ENCODE assay signal across 11 cellular contexts in the genomic region with DNA sequence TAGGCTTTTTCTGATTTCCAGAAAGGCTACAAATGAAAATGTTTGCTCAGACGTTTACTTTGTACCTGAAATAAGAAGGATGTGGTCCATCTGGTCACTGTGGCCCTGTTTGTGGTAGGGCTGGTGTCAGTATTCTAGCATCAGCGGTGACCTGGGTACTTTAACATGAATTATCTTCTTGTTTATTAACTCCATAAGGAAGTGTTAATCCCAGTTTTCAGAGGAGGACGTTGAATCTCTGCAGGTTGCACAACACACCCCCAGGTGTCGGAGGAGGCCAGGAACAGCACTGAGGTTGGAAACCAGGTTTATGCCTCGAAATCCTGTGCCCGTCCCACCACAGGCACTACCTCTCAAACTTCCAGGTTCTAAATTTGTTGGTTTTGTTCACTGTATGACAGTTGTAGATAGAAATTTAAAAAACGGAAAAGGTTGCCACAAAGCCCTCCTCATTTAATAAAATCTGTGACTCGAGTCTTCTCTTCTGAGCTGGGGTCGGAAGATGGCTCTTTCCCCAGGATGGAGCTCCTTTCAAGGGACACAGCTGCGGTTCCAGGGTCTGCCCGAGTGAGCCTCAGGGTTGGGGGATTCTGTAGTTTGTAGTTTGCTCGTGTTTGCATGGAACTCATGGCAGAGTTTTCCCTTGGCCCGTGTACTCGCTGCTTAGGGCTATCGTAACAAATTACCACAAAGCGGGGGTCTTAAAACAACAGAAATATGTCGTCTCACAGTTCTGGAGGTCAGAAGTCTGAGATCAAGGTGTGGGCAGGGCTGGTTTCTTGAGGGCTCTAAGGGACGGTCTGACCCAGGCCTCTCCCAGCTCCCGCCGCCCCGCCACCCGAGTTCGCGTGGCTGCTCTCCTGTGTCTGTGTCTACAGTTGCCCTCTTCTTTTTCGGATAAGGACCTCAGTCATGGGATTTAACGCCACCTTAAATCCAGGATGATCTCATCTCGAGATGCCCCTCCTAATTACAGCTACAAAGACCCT. TPM values are rescaled to one million over a fixed set of nuclear protein-coding genes. Genes with fewer than 3 reads are reported as not detected.
DNase-seq lines count a peak whose midpoint lies in the region; ATAC-seq and TF ChIP-seq lines count a peak whose summit lies in the region.
"Had no signal": no experiment of that assay in that cellular context is flagged by ENCODE, and none has a peak within 500 bp of the region (broad histone marks: within the 10 kb centered on the region; RNA-seq: fewer than 3 reads in every experiment).

No MANE protein-coding gene starts in this region.

- no peak for TF ChIP-seq RAD21 in SK-N-SH (IDR thresholded peaks at IDR 0.05; ENCODE audit: low read length)

- H3K27ac Mint-ChIP-seq in stimulated activated effector memory CD8-positive, alpha-beta T cell treated with anti-CD3 and anti-CD28 coated beads, Interleukin-12 subunit alpha, Interleukin-12 subunit beta, amount 100 ng/mL, for 72 hours: peak overlapping the region; percentile 82
- H3K27ac Mint-ChIP-seq: WTC11 had no signal

- peak overlapping the region; percentile 74 for H3K4me3 Mint-ChIP-seq in stimulated activated effector memory CD8-positive, alpha-beta T cell treated with anti-CD3 and anti-CD28 coated beads, Interleukin-12 subunit alpha, Interleukin-12 subunit beta, amount 100 ng/mL, for 72 hours
- H3K4me3 Mint-ChIP-seq: WTC11 had no signal

- ATAC-seq in SK-N-SH treated with all-trans-retinoic acid at 6 μM for 48 hours: no peak
- ATAC-seq in stimulated activated effector memory CD8-positive, alpha-beta T cell treated with anti-CD3 and anti-CD28 coated beads, Interleukin-12 subunit alpha, Interleukin-12 subunit beta, amount 100 ng/mL, for 72 hours: no peak
- ATAC-seq: WTC11 had no signal

- H3K9ac ChIP-seq in SK-N-SH: no peak overlapping the region

- 0 out of 2 replicates have a peak, but pooled peaks cover 1% of the 10 kb centered on the region for H3K27me3 ChIP-seq in SK-N-SH (ENCODE audit: insufficient read depth)
- H3K27me3 ChIP-seq in SJSA1 (replicated peaks): peaks cover 12% of the 10 kb centered on the region

- peak overlapping the region; percentile 63 for H3K4me2 ChIP-seq in SK-N-SH

- CTCF ChIA-PET in SK-N-SH (lab: Yijun Ruan, JAX): interaction anchor here (1.7 kb wide), 1 partner anchor 69 kb away, joined by 3 read pairs; no protein-coding TSS in a partner anchor

- H3K4me1 ChIP-seq in SK-N-SH (ENCODE audit: control insufficient read depth in 1 of 2, insufficient read depth in 2 of 2, low read depth in 1 of 2, low read length in 1 of 2): no peaks in the 10 kb centered on the region; a peak in 1 of 4 replicates
- peaks cover 6% of the 10 kb centered on the region for H3K4me1 ChIP-seq in SJSA1 (replicated peaks)

- no peak for DNase-seq in SK-N-SH
- peak in 1 of 2 experiments; percentile 40 for DNase-seq in SJSA1 (ENCODE audit: low read depth in 1 of 2, low spot score in 2 of 2)
- peak; percentile 26 for DNase-seq in fibroblast of villous mesenchyme (ENCODE audit: low read depth)
- no peak for DNase-seq in stimulated activated effector memory CD8-positive, alpha-beta T cell treated with anti-CD3 and anti-CD28 coated beads, Interleukin-12 subunit alpha, Interleukin-12 subunit beta, amount 100 ng/mL, for 72 hours (ENCODE audit: low spot score in 2 of 2)
- no peak for DNase-seq in T-helper 9 cell
- no peak for DNase-seq in germinal center (ENCODE audit: low spot score)
- DNase-seq in activated gamma-delta T cell treated with Interleukin-2 at 50 U/mL for 16 hours: no peak
- DNase-seq: central memory CD4-positive, alpha-beta T cell; NCI-H2171 treated with DMSO at 0.1 percent for 48 hours had no signal

- H4K20me1 ChIP-seq in SK-N-SH (ENCODE audit: insufficient read depth): no peaks in the 10 kb centered on the region

- peaks cover 7% of the 10 kb centered on the region for H3F3A ChIP-seq in SK-N-SH (replicated peaks; ENCODE audit: insufficient read depth)

- H3K36me3 ChIP-seq in SK-N-SH (replicated peaks in 1 of 2; ENCODE audit: control insufficient read depth in 1 of 2, insufficient read depth in 2 of 2, low read length in 1 of 2): no peaks in the 10 kb centered on the region
- H3K36me3 ChIP-seq in SJSA1: no peaks in the 10 kb centered on the region

- H3K9me3 Mint-ChIP-seq in stimulated activated effector memory CD8-positive, alpha-beta T cell treated with anti-CD3 and anti-CD28 coated beads, Interleukin-12 subunit alpha, Interleukin-12 subunit beta, amount 100 ng/mL, for 72 hours: no peaks in the 10 kb centered on the region
- H3K9me3 Mint-ChIP-seq: WTC11 had no signal

- WGBS in SK-N-SH (ENCODE audit: low lambda C conversion rate): 79% methylated on average over 27 of the region's 27 CpGs

- TF ChIP-seq CTCF in SK-N-SH (IDR thresholded peaks at IDR 0.05) (no peak), fibroblast of villous mesenchyme (IDR thresholded peaks at IDR 0.05; ENCODE audit: insufficient read depth, low read depth, low read length) (no peak)

- no peaks in the 10 kb centered on the region for H3K9me2 ChIP-seq in SK-N-SH

- H3K4me3 ChIP-seq in SK-N-SH (ENCODE audit: low read depth in 2 of 2, low read length in 1 of 2) (peak overlapping the region in 1 of 2 experiments; percentile 30; a peak in 2 of 4 replicates), SJSA1 (peak overlapping the region; percentile 6), fibroblast of villous mesenchyme (ENCODE audit: low read depth, low read length) (peak overlapping the region; percentile 2)

- H3K27ac ChIP-seq in SK-N-SH (ENCODE audit: low read depth in 2 of 2, low read length in 1 of 2) (no peak overlapping the region), SJSA1 (no peak overlapping the region)

- H3K9me3 ChIP-seq in SK-N-SH: no peaks in the 10 kb centered on the region
- H3K9me3 ChIP-seq in SJSA1 (replicated peaks): no peaks in the 10 kb centered on the region

- H3K36me3 Mint-ChIP-seq in stimulated activated effector memory CD8-positive, alpha-beta T cell treated with anti-CD3 and anti-CD28 coated beads, Interleukin-12 subunit alpha, Interleukin-12 subunit beta, amount 100 ng/mL, for 72 hours: no peaks in the 10 kb centered on the region
- H3K36me3 Mint-ChIP-seq: WTC11 had no signal

- H3K4me1 Mint-ChIP-seq in stimulated activated effector memory CD8-positive, alpha-beta T cell treated with anti-CD3 and anti-CD28 coated beads, Interleukin-12 subunit alpha, Interleukin-12 subunit beta, amount 100 ng/mL, for 72 hours: peaks cover 31% of the 10 kb centered on the region
- H3K4me1 Mint-ChIP-seq: WTC11 had no signal

- POLR2A ChIA-PET in SK-N-SH (lab: Yijun Ruan, JAX): no interaction called here

- no peaks in the 10 kb centered on the region for H3K79me2 ChIP-seq in SK-N-SH (ENCODE audit: insufficient read depth)

- no peak for TF ChIP-seq EP300 in SK-N-SH (IDR thresholded peaks at IDR 0.05; ENCODE audit: borderline replicate concordance in 1 of 2, low read depth in 1 of 2, low read length in 1 of 2)

- peak overlapping the region; percentile 72 for H2AFZ ChIP-seq in SK-N-SH (ENCODE audit: low read depth)

TF ChIP-seq in SK-N-SH, 30 proteins besides CTCF, POLR2A, EP300 and RAD21:
- TF ChIP-seq FOXM1 (IDR thresholded peaks at IDR 0.05; ENCODE audit: low read depth): no peak
- no peak for TF ChIP-seq ZBTB33 (IDR thresholded peaks at IDR 0.05; ENCODE audit: borderline replicate concordance, low read depth)
- TF ChIP-seq EZH2phosphoT487 (IDR thresholded peaks at IDR 0.05; ENCODE audit: borderline replicate concordance, low read depth): no peak

TF ChIP-seq in SK-N-SH treated with all-trans-retinoic acid at 6 μM for 48 hours, 23 proteins besides CTCF, POLR2A, EP300 and RAD21 (continues in another document):
- no peak for TF ChIP-seq TOX (CRISPR knock-in tag; IDR thresholded peaks at IDR 0.05; ENCODE audit: borderline replicate concordance)
- TF ChIP-seq CREB5 (CRISPR knock-in tag; IDR thresholded peaks at IDR 0.05; ENCODE audit: low read depth): no peak
- no peak for TF ChIP-seq ARNTL (CRISPR knock-in tag; IDR thresholded peaks at IDR 0.05; ENCODE audit: borderline replicate concordance, low read depth)
- no peak for TF ChIP-seq TCF4 (CRISPR knock-in tag; IDR thresholded peaks at IDR 0.05; ENCODE audit: borderline replicate concordance)
- TF ChIP-seq ZNF565 (CRISPR knock-in tag; conservative IDR thresholded peaks at IDR 0.05; ENCODE audit: low read depth): no peak
- TF ChIP-seq SNAI2 (CRISPR knock-in tag; IDR thresholded peaks at IDR 0.05): no peak
- TF ChIP-seq PATZ1 (CRISPR knock-in tag; IDR thresholded peaks at IDR 0.05; ENCODE audit: borderline replicate concordance): no peak
- no peak for TF ChIP-seq ZFP3 (CRISPR knock-in tag; IDR thresholded peaks at IDR 0.05)

RNA-seq across cellular contexts. Expression of gene LPCAT1, which starts 13.7 kb away (rescaled TPM):
- polyA plus RNA-seq in SK-N-SH (2012; rRNA removed): 32.5 and 42.3 TPM in 2 replicates
- polyA plus RNA-seq in SK-N-SH (2012; cell fraction: cytosol; rRNA removed): 30.1 and 38.3 TPM in 2 replicates
- 54.3 and 65.1 TPM in 2 replicates for polyA plus RNA-seq in SK-N-SH (2012; cell fraction: nucleus; rRNA removed)
- total RNA-seq in SJSA1 (2014; rRNA removed; shearing (Covaris generic)): 22.5 and 28.2 TPM in 2 replicates
- 35.8 and 57.4 TPM in 2 replicates for total RNA-seq in fibroblast of villous mesenchyme
